1 cellular context compared by ENCODE assay signal in genomic region chr3:8549354-8549753, GRCh38.
TF ChIP-seq lines count a peak whose summit lies in the region.

No MANE protein-coding gene starts in this region.

TF ChIP-seq in K562, 482 proteins besides CTCF, POLR2A, EP300 and RAD21 (continued from another document):
- TF ChIP-seq TARDBP (IDR thresholded peaks at IDR 0.05), result no peak
- no peak for TF ChIP-seq NFE2L1 (tag; IDR thresholded peaks at IDR 0.05; ENCODE audit: borderline replicate concordance, low read depth)
- TF ChIP-seq NR4A1 (CRISPR knock-in tag; IDR thresholded peaks at IDR 0.05), result no peak
- no peak for TF ChIP-seq NR4A1 (tag; IDR thresholded peaks at IDR 0.05)
- no peak for TF ChIP-seq ZNF639 (CRISPR knock-in tag; conservative IDR thresholded peaks at IDR 0.05 in 1 of 2, IDR thresholded peaks at IDR 0.05 in 1 of 2)
- no peak for TF ChIP-seq ZNF551 (CRISPR knock-in tag; IDR thresholded peaks at IDR 0.05)
